ENCODE assay signal across 23 cellular contexts in the genomic region with DNA sequence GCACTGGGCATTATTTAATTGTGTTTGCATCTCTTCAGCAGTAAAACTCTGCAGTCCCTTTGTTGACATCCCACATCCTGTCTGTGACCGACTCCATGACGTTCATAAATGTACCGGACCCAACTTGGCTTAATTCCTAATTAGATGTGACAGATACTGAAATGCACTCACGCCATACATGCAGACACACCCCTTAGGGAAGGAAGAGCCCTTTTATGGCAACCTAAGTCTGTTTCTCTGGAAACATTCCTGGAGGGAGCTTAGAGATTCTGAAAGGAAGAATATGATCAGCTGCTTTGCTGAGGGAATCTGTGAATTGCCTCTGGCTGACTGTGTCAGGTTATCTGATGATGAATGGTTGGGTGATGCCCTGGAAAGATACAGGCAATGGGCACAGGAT. TPM values are rescaled to one million over a fixed set of nuclear protein-coding genes. Genes with fewer than 3 reads are reported as not detected.
"Had no signal": no experiment of that assay in that cellular context is flagged by ENCODE, and none has a peak within 500 bp of the region (broad histone marks: within the 10 kb centered on the region; RNA-seq: fewer than 3 reads in every experiment).

No MANE protein-coding gene starts in this region.

- H3K27ac Mint-ChIP-seq: activated CD4-positive, alpha-beta memory T cell treated with anti-CD3 and anti-CD28 coated beads for 36 hours; activated CD8-positive, alpha-beta memory T cell treated with anti-CD3 and anti-CD28 coated beads, Interleukin-2, amount 10 ng/mL, durations not matched to agents 7 days and 5 days; activated naive CD8-positive, alpha-beta T cell treated with anti-CD3 and anti-CD28 coated beads for 36 hours; activated T-helper 17 cell treated with anti-CD3 and anti-CD28 coated beads, Interleukin-2, amount 50 U/mL, for 72 hours; dendritic cell treated with granulocyte-macrophage colony-stimulating factor and Interleukin-4, amounts not matched to agents 40 ng/mL and 50 ng/mL, for 4 days; progenitor cell of endocrine pancreas; stimulated activated naive CD8-positive, alpha-beta T cell treated with anti-CD3 and anti-CD28 coated beads, Interleukin-15, amount 100 ng/mL, for 72 hours; WTC11 had no signal

- H3K4me3 ChIP-seq: left lung, skin epidermis, upper lobe of left lung had no signal

- H3K9me3 ChIP-seq: left lung, upper lobe of left lung had no signal

- H3K4me3 Mint-ChIP-seq: activated CD4-positive, alpha-beta memory T cell treated with anti-CD3 and anti-CD28 coated beads for 36 hours; activated CD8-positive, alpha-beta memory T cell treated with anti-CD3 and anti-CD28 coated beads, Interleukin-2, amount 10 ng/mL, durations not matched to agents 7 days and 5 days; activated naive CD8-positive, alpha-beta T cell treated with anti-CD3 and anti-CD28 coated beads for 36 hours; activated T-helper 17 cell treated with anti-CD3 and anti-CD28 coated beads, Interleukin-2, amount 50 U/mL, for 72 hours; dendritic cell treated with granulocyte-macrophage colony-stimulating factor and Interleukin-4, amounts not matched to agents 40 ng/mL and 50 ng/mL, for 4 days; stimulated activated naive CD8-positive, alpha-beta T cell treated with anti-CD3 and anti-CD28 coated beads, Interleukin-15, amount 100 ng/mL, for 72 hours; WTC11 had no signal

- ATAC-seq: activated CD8-positive, alpha-beta memory T cell treated with anti-CD3 and anti-CD28 coated beads, Interleukin-2, amount 10 ng/mL, durations not matched to agents 7 days and 5 days; activated T-helper 17 cell treated with anti-CD3 and anti-CD28 coated beads, Interleukin-2, amount 50 U/mL, for 72 hours; esophagus mucosa; left lung; right cardiac atrium; stimulated activated naive CD8-positive, alpha-beta T cell treated with anti-CD3 and anti-CD28 coated beads, Interleukin-15, amount 100 ng/mL, for 72 hours; WTC11 had no signal

- H3K27me3 Mint-ChIP-seq: activated CD4-positive, alpha-beta memory T cell treated with anti-CD3 and anti-CD28 coated beads for 36 hours; activated CD8-positive, alpha-beta memory T cell treated with anti-CD3 and anti-CD28 coated beads, Interleukin-2, amount 10 ng/mL, durations not matched to agents 7 days and 5 days; activated naive CD8-positive, alpha-beta T cell treated with anti-CD3 and anti-CD28 coated beads for 36 hours; activated T-helper 17 cell treated with anti-CD3 and anti-CD28 coated beads, Interleukin-2, amount 50 U/mL, for 72 hours; progenitor cell of endocrine pancreas; stimulated activated naive CD8-positive, alpha-beta T cell treated with anti-CD3 and anti-CD28 coated beads, Interleukin-15, amount 100 ng/mL, for 72 hours had no signal

- H3K36me3 ChIP-seq: left lung, upper lobe of left lung had no signal

- H3K9me3 Mint-ChIP-seq: activated CD4-positive, alpha-beta memory T cell treated with anti-CD3 and anti-CD28 coated beads for 36 hours; activated naive CD8-positive, alpha-beta T cell treated with anti-CD3 and anti-CD28 coated beads for 36 hours; dendritic cell treated with granulocyte-macrophage colony-stimulating factor and Interleukin-4, amounts not matched to agents 40 ng/mL and 50 ng/mL, for 4 days; stimulated activated naive CD8-positive, alpha-beta T cell treated with anti-CD3 and anti-CD28 coated beads, Interleukin-15, amount 100 ng/mL, for 72 hours; WTC11 had no signal

- H3K4me1 Mint-ChIP-seq: activated CD8-positive, alpha-beta memory T cell treated with anti-CD3 and anti-CD28 coated beads, Interleukin-2, amount 10 ng/mL, durations not matched to agents 7 days and 5 days; activated naive CD8-positive, alpha-beta T cell treated with anti-CD3 and anti-CD28 coated beads for 36 hours; activated T-helper 17 cell treated with anti-CD3 and anti-CD28 coated beads, Interleukin-2, amount 50 U/mL, for 72 hours; stimulated activated naive CD8-positive, alpha-beta T cell treated with anti-CD3 and anti-CD28 coated beads, Interleukin-15, amount 100 ng/mL, for 72 hours; WTC11 had no signal

- H3K4me1 ChIP-seq: left lung, upper lobe of left lung had no signal

- H3K27ac ChIP-seq: left lung, skin epidermis, upper lobe of left lung had no signal

- DNase-seq: activated CD4-positive, alpha-beta memory T cell treated with anti-CD3 and anti-CD28 coated beads for 36 hours; activated CD4-positive, alpha-beta T cell treated with anti-CD3 and anti-CD28 coated beads for 4 hours; activated CD8-positive, alpha-beta memory T cell treated with anti-CD3 and anti-CD28 coated beads, Interleukin-2, amount 10 ng/mL, durations not matched to agents 7 days and 5 days; activated naive CD4-positive, alpha-beta T cell; activated naive CD8-positive, alpha-beta T cell treated with anti-CD3 and anti-CD28 coated beads for 36 hours; amniotic stem cell; effector CD8-positive, alpha-beta T cell; head of caudate nucleus; kidney; left lung; midbrain; right cardiac atrium; stimulated activated CD4-positive, alpha-beta T cell treated with anti-CD3 and anti-CD28 coated beads, Interleukin-15, amount 100 ng/mL, for 24 hours; stimulated activated CD4-positive, alpha-beta T cell treated with anti-CD3 and anti-CD28 coated beads, Interleukin-2, amount 100 ng/mL, for 48 hours; stimulated activated naive CD8-positive, alpha-beta T cell treated with anti-CD3 and anti-CD28 coated beads, Interleukin-15, amount 100 ng/mL, for 72 hours; T-helper 2 cell; upper lobe of left lung had no signal

- H3K36me3 Mint-ChIP-seq: activated CD4-positive, alpha-beta memory T cell treated with anti-CD3 and anti-CD28 coated beads for 36 hours; activated CD8-positive, alpha-beta memory T cell treated with anti-CD3 and anti-CD28 coated beads, Interleukin-2, amount 10 ng/mL, durations not matched to agents 7 days and 5 days; activated naive CD8-positive, alpha-beta T cell treated with anti-CD3 and anti-CD28 coated beads for 36 hours; WTC11 had no signal

- H3K27me3 ChIP-seq: left lung, upper lobe of left lung had no signal

RNA-seq across cellular contexts. Expression of a gene that starts 33.4 kb away (rescaled TPM):
- total RNA-seq: activated CD4-positive, alpha-beta memory T cell treated with anti-CD3 and anti-CD28 coated beads for 36 hours; activated CD8-positive, alpha-beta memory T cell treated with anti-CD3 and anti-CD28 coated beads, Interleukin-2, amount 10 ng/mL, durations not matched to agents 7 days and 5 days; activated naive CD8-positive, alpha-beta T cell treated with anti-CD3 and anti-CD28 coated beads for 36 hours; activated T-helper 17 cell treated with anti-CD3 and anti-CD28 coated beads, Interleukin-2, amount 50 U/mL, for 72 hours had no signal
